Comparison of ENCODE assay signal across 28 cellular contexts in genomic region chr1:14964698-14965055, GRCh38.
"Had no signal": no experiment of that assay in that cellular context is flagged by ENCODE, and none has a peak within 500 bp of the region (broad histone marks: within the 10 kb centered on the region; RNA-seq: fewer than 3 reads in every experiment).

No MANE protein-coding gene starts in this region.

- H3K9me3 ChIP-seq: colonic mucosa, left lung, lower lobe of right lung, mucosa of descending colon, neutrophil, right lobe of liver, thyroid gland, upper lobe of left lung had no signal

- DNase-seq: activated B cell treated with CpG ODN at 0.5 μM for 24 hours; activated CD4-positive, alpha-beta T cell treated with anti-CD3 and anti-CD28 coated beads, Interleukin-2, amount 50 U/mL, for 1 hour; activated CD8-positive, alpha-beta T cell treated with anti-CD3 and anti-CD28 coated beads for 36 hours; activated gamma-delta T cell treated with Interleukin-2 at 50 U/mL for 16 hours; activated naive CD4-positive, alpha-beta T cell treated with anti-CD3 and anti-CD28 coated beads, Interleukin-2, amount 50 U/mL, for 16 hours; activated naive CD8-positive, alpha-beta T cell treated with anti-CD3 and anti-CD28 coated beads, Interleukin-2, amount 50 U/mL, for 24 hours; activated T-cell treated with anti-CD3 and anti-CD28 coated beads, Interleukin-2, amount 50 U/mL, for 4 hours; amygdala; colonic mucosa; dorsolateral prefrontal cortex; effector memory CD4-positive, alpha-beta T cell; heart right ventricle; left lung; lower lobe of right lung; mesendoderm; mucosa of descending colon; nephron progenitor cell; right lobe of liver; stimulated activated CD4-positive, alpha-beta T cell treated with anti-CD3 and anti-CD28 coated beads, Interleukin-12 subunit alpha, Interleukin-12 subunit beta, amount 100 ng/mL, for 4 hours; stimulated activated CD4-positive, alpha-beta T cell treated with anti-CD3 and anti-CD28 coated beads, Interleukin-4, amount 100 ng/mL, for 1 hour; stimulated activated naive CD8-positive, alpha-beta T cell treated with anti-CD3 and anti-CD28 coated beads, Interleukin-15, Interleukin-2, amounts not matched to agents 100 U/mL and 50 U/mL, for 24 hours; T-helper 2 cell; thyroid gland; upper lobe of left lung had no signal

- H3K27ac ChIP-seq: colonic mucosa, heart right ventricle, left lung, lower lobe of right lung, neutrophil, right lobe of liver, thyroid gland, upper lobe of left lung had no signal

- ATAC-seq: activated CD8-positive, alpha-beta T cell treated with anti-CD3 and anti-CD28 coated beads for 36 hours; activated naive CD8-positive, alpha-beta T cell treated with anti-CD3 and anti-CD28 coated beads, Interleukin-2, amount 50 U/mL, for 24 hours; activated T-cell treated with anti-CD3 and anti-CD28 coated beads, Interleukin-2, amount 50 U/mL, for 4 hours; activated T-helper 17 cell treated with anti-CD3 and anti-CD28 coated beads, Interleukin-2, amount 50 U/mL, for 72 hours; heart right ventricle; left lung; lower lobe of right lung; mucosa of descending colon; right lobe of liver; stimulated activated naive CD8-positive, alpha-beta T cell treated with anti-CD3 and anti-CD28 coated beads, Interleukin-15, Interleukin-2, amounts not matched to agents 100 U/mL and 50 U/mL, for 24 hours had no signal

- FAIRE-seq: islet of Langerhans had no signal

- H3K36me3 ChIP-seq: colonic mucosa, neutrophil, right lobe of liver had no signal

- H3K4me3 ChIP-seq: colonic mucosa, dorsolateral prefrontal cortex, heart right ventricle, left lung, lower lobe of right lung, mucosa of descending colon, right lobe of liver, skin epidermis, thyroid gland, upper lobe of left lung had no signal

- H3K4me1 ChIP-seq: colonic mucosa, right lobe of liver had no signal

- H3K27me3 ChIP-seq: colonic mucosa, dorsolateral prefrontal cortex, heart right ventricle, left lung, neutrophil, right lobe of liver, thyroid gland, upper lobe of left lung had no signal
